12 cellular contexts compared by ENCODE assay signal in genomic region chr20:1934578-1935573, GRCh38. TPM values are rescaled to one million over a fixed set of nuclear protein-coding genes. Genes with fewer than 3 reads are reported as not detected.
A peak's percentile ranks its signal among the peaks of the same experiment; 100 is the strongest.
DNase-seq lines count a peak whose midpoint lies in the region; ATAC-seq, FAIRE-seq and TF ChIP-seq lines count a peak whose summit lies in the region.
"Had no signal": no experiment of that assay in that cellular context is flagged by ENCODE, and none has a peak within 500 bp of the region (broad histone marks: within the 10 kb centered on the region; RNA-seq: fewer than 3 reads in every experiment).

No MANE protein-coding gene starts in this region.

- H3K36me3 ChIP-seq in body of pancreas (replicated peaks in 1 of 2; ENCODE audit: insufficient read depth in 1 of 2, low read depth in 2 of 2) (no peaks in the 10 kb centered on the region), keratinocyte (ENCODE audit: control insufficient read depth in 2 of 2, extremely low read depth in 1 of 2, insufficient read depth in 2 of 2, low read length in 2 of 2) (peaks cover 3 to 9% of the 10 kb centered on the region in 2 experiments), suprapubic skin (peaks cover 32% of the 10 kb centered on the region), mesendoderm (ENCODE audit: control insufficient read depth, insufficient read depth, low read length) (no peaks in the 10 kb centered on the region)
- H3K36me3 ChIP-seq: HAP-1 had no signal

- no peak overlapping the region for H3K56ac ChIP-seq in mesendoderm (ENCODE audit: low read length)

- H3K4me3 ChIP-seq in body of pancreas: no peak overlapping the region
- no peak overlapping the region for H3K4me3 ChIP-seq in keratinocyte (ENCODE audit: control insufficient read depth in 2 of 3, extremely low read depth in 1 of 3, insufficient read depth in 2 of 3, low read depth in 1 of 3, low read length in 3 of 3)
- H3K4me3 ChIP-seq in suprapubic skin: no peak overlapping the region
- H3K4me3 ChIP-seq in mesendoderm (ENCODE audit: low read length): no peak overlapping the region
- H3K4me3 ChIP-seq: HAP-1, PC-9 had no signal

- H3K4me1 ChIP-seq in body of pancreas (peaks cover 26% of the 10 kb centered on the region), keratinocyte (ENCODE audit: control insufficient read depth, extremely low read depth, insufficient read depth, low read length) (peaks cover 29% of the 10 kb centered on the region), suprapubic skin (peaks cover 35% of the 10 kb centered on the region), mesendoderm (ENCODE audit: control insufficient read depth, low read depth, low read length) (no peaks in the 10 kb centered on the region)
- H3K4me1 ChIP-seq: HAP-1 had no signal

- 58 to 76% methylated on average over 14 to 20 of the region's 20 CpGs for WGBS in body of pancreas, 2 donors
- WGBS in suprapubic skin: 45% methylated on average over 15 of the region's 20 CpGs
- WGBS in mesendoderm (ENCODE audit: extremely low coverage, insufficient coverage, low lambda C conversion rate): no CpG with 5 or more reads among the region's 20 CpGs

- H3K4ac ChIP-seq in mesendoderm (ENCODE audit: low read depth, low read length): no peak overlapping the region

- ATAC-seq in body of pancreas: peak; percentile 47

- H3K4me2 ChIP-seq in keratinocyte (ENCODE audit: control insufficient read depth, extremely low read depth, insufficient read depth, low read depth, low read length): peak overlapping the region; percentile 16
- H3K4me2 ChIP-seq in mesendoderm (ENCODE audit: low read length): no peak overlapping the region
- H3K4me2 ChIP-seq: PC-9 had no signal

- H3K79me2 ChIP-seq in keratinocyte (ENCODE audit: control insufficient read depth, insufficient read depth, low read length) (no peaks in the 10 kb centered on the region), mesendoderm (ENCODE audit: control insufficient read depth, insufficient read depth, low read length) (no peaks in the 10 kb centered on the region)

- H2BK5ac ChIP-seq in mesendoderm (ENCODE audit: low read length): no peak overlapping the region

- dilution Hi-C loops in keratinocyte (cut with MboI; ENCODE audit: extremely low pct_ligation_motif_present, low sequenced_read_pairs): no loop called here

- no peaks in the 10 kb centered on the region for H3K79me1 ChIP-seq in mesendoderm (ENCODE audit: low read length)

- H4K8ac ChIP-seq in mesendoderm (ENCODE audit: low read depth, low read length): no peak overlapping the region

- TF ChIP-seq CTCF in body of pancreas (IDR thresholded peaks at IDR 0.05) (no peak), keratinocyte (optimal IDR thresholded peaks at IDR 0.05 in 1 of 3, IDR thresholded peaks at IDR 0.05 in 1 of 3, conservative IDR thresholded peaks at IDR 0.05 in 1 of 3; ENCODE audit: extremely low read depth in 1 of 3, insufficient read depth in 2 of 3, low read length in 3 of 3) (no peak), suprapubic skin (IDR thresholded peaks at IDR 0.05) (no peak)

- intact Hi-C loops in body of pancreas (cut with DNase I): no loop called here

- H3K27me3 ChIP-seq in body of pancreas: no peaks in the 10 kb centered on the region
- no peaks in the 10 kb centered on the region for H3K27me3 ChIP-seq in keratinocyte (ENCODE audit: control insufficient read depth, extremely low read depth, insufficient read depth, low read length)
- no peaks in the 10 kb centered on the region for H3K27me3 ChIP-seq in suprapubic skin
- no peaks in the 10 kb centered on the region for H3K27me3 ChIP-seq in mesendoderm (ENCODE audit: insufficient read depth, low read length, poor library complexity)

- no peak overlapping the region for H2BK15ac ChIP-seq in mesendoderm (replicated peaks; ENCODE audit: low read depth)

- H3K18ac ChIP-seq in mesendoderm (ENCODE audit: low read length): no peak overlapping the region

- H4K20me1 ChIP-seq in keratinocyte (ENCODE audit: control insufficient read depth, extremely low read depth, insufficient read depth, low read length): no peaks in the 10 kb centered on the region

- DNase-seq in HS-5 (ENCODE audit: low read depth) (peak; percentile 59), body of pancreas (peak; percentile 35 to 60 (median 50)), keratinocyte (ENCODE audit: low read depth, low spot score) (peak; percentile 53), suprapubic skin (ENCODE audit: low spot score in 2 of 2) (peak; percentile 92 to 93), T-helper 2 cell (no peak), mesendoderm (no peak), middle frontal gyrus (ENCODE audit: extremely low spot score, low spot score) (no peak), GM12892 (ENCODE audit: insufficient read length) (no peak)
- DNase-seq: endodermal cell, nephron progenitor cell, PC-9 had no signal

- H3K9ac ChIP-seq in keratinocyte (ENCODE audit: control insufficient read depth, extremely low read depth, insufficient read depth, low read length) (peak overlapping the region; percentile 10), mesendoderm (ENCODE audit: low read length) (no peak overlapping the region)

- no peak overlapping the region for H2AFZ ChIP-seq in keratinocyte (ENCODE audit: control insufficient read depth, low read length)
- H2AFZ ChIP-seq: PC-9 had no signal

- no peak overlapping the region for H2BK120ac ChIP-seq in mesendoderm (ENCODE audit: low read depth, low read length)

- H4K5ac ChIP-seq in mesendoderm (ENCODE audit: low read length): no peak overlapping the region

- FAIRE-seq in keratinocyte (lab: Jason Lieb, UNC) (peak; percentile 98), GM12892 (lab: Jason Lieb, UNC) (no peak)

- TF ChIP-seq POLR2A in body of pancreas (IDR thresholded peaks at IDR 0.05) (no peak), suprapubic skin (IDR thresholded peaks at IDR 0.05) (no peak), GM12892 (IDR thresholded peaks at IDR 0.05; ENCODE audit: low read depth, low read length) (no peak)

- no peak overlapping the region for H2AK5ac ChIP-seq in mesendoderm (ENCODE audit: low read length)

- no peak overlapping the region for H3K23ac ChIP-seq in mesendoderm (ENCODE audit: low read length)

- TF ChIP-seq EP300 in suprapubic skin (IDR thresholded peaks at IDR 0.05): no peak

- H3K9me3 ChIP-seq in body of pancreas (no peaks in the 10 kb centered on the region), keratinocyte (ENCODE audit: control insufficient read depth, low read depth, low read length) (no peaks in the 10 kb centered on the region), suprapubic skin (no peaks in the 10 kb centered on the region)
- H3K9me3 ChIP-seq: HAP-1 had no signal

- peak overlapping the region in 3 of 4 donors; percentile 4 to 46 (median 40) for H3K27ac ChIP-seq in body of pancreas
- H3K27ac ChIP-seq in keratinocyte (ENCODE audit: control insufficient read depth, insufficient read depth, low read length): peak overlapping the region; percentile 43
- peak overlapping the region; percentile 65 for H3K27ac ChIP-seq in suprapubic skin
- H3K27ac ChIP-seq in mesendoderm (ENCODE audit: low read depth, low read length): no peak overlapping the region
- H3K27ac ChIP-seq: PC-9 had no signal

- H3K9me1 ChIP-seq in keratinocyte (ENCODE audit: control insufficient read depth, extremely low read depth, insufficient read depth, low read length): no peaks in the 10 kb centered on the region

RNA-seq across cellular contexts. Expression of gene SIRPA, which starts 39.7 kb away (rescaled TPM):
- 10 to 100 TPM; 15.0 to 20.1 TPM for total RNA-seq in body of pancreas
- polyA plus RNA-seq in keratinocyte: 19.9 to 50.7 TPM (median 23.7 TPM) in 3 replicates
- 14.5 TPM for polyA plus RNA-seq in keratinocyte (2011; ENCODE audit: low read depth)
- 27.2 and 34.1 TPM in 2 replicates for polyA plus RNA-seq in keratinocyte (2011; cell fraction: cytosol; rRNA removed)
- polyA plus RNA-seq in keratinocyte (2011; cell fraction: nucleus; rRNA removed): 64.2 and 79.1 TPM in 2 replicates
- 37.4 and 48.9 TPM in 2 replicates for polyA plus RNA-seq in keratinocyte (2012; ENCODE audit: low replicate concordance)
- polyA minus RNA-seq in keratinocyte: 23.1 to 84.4 TPM (median 23.5 TPM) in 3 replicates
- polyA minus RNA-seq in keratinocyte (2011; cell fraction: cytosol; rRNA and poly(A)+ RNA removed): 21.5 TPM
- polyA minus RNA-seq in keratinocyte (2011; cell fraction: nucleus; rRNA and poly(A)+ RNA removed): 35.0 and 48.7 TPM in 2 replicates
- total RNA-seq in suprapubic skin: 10 to 100 TPM; 30.3 to 53.3 (median 47.3) TPM
- polyA plus RNA-seq in mesendoderm (2013, experiment 1 of 2): 3.3 TPM
- 3.5 TPM for polyA plus RNA-seq in mesendoderm (2013, experiment 2 of 2)
- polyA plus RNA-seq in GM12892 (2012; ENCODE audit: missing spikeins): 4.3 TPM

RNA-seq across cellular contexts. Expression of gene PDYN, which starts 59.0 kb away (rescaled TPM):
- total RNA-seq in body of pancreas (not detected), suprapubic skin (not detected)
- polyA plus RNA-seq in keratinocyte: 0.03 TPM in 1 of 3 replicates, not detected in the others
- polyA plus RNA-seq in keratinocyte (2011; ENCODE audit: low read depth): not detected
- polyA plus RNA-seq in keratinocyte (2011; cell fraction: cytosol; rRNA removed): not detected in 2 replicates
- 0.07 TPM in 1 of 2 replicates, not detected in the other for polyA plus RNA-seq in keratinocyte (2011; cell fraction: nucleus; rRNA removed)
- polyA plus RNA-seq in keratinocyte (2012; ENCODE audit: low replicate concordance): not detected in 2 replicates
- polyA minus RNA-seq in keratinocyte: not detected in 3 replicates
- polyA minus RNA-seq in keratinocyte (2011; cell fraction: cytosol; rRNA and poly(A)+ RNA removed): not detected
- polyA minus RNA-seq in keratinocyte (2011; cell fraction: nucleus; rRNA and poly(A)+ RNA removed): not detected in 2 replicates
- polyA plus RNA-seq in mesendoderm (2013, experiment 1 of 2): 0.21 TPM
- 0.20 TPM for polyA plus RNA-seq in mesendoderm (2013, experiment 2 of 2)
- not detected for polyA plus RNA-seq in GM12892 (2012; ENCODE audit: missing spikeins)
- total RNA-seq: PC-9 had no signal

Comparison
In these comparisons a context has a peak if more than half of its experiments do, and no peak if none do; other contexts are left out.
1. DNase-seq: peak in HS-5 (single experiment), body of pancreas (4 of 4), keratinocyte (single experiment) and suprapubic skin (2 of 2); none in T-helper 2 cell (0 of 5), mesendoderm (single experiment), middle frontal gyrus (single experiment) and GM12892 (single experiment).